ENCODE assay signal across 18 cellular contexts in genomic region chr11:84227970-84228369, GRCh38.
DNase-seq lines count a peak whose midpoint lies in the region; TF ChIP-seq lines count a peak whose summit lies in the region.
"Had no signal": no experiment of that assay in that cellular context is flagged by ENCODE, and none has a peak within 500 bp of the region (broad histone marks: within the 10 kb centered on the region; RNA-seq: fewer than 3 reads in every experiment).

No MANE protein-coding gene starts in this region.

- peak overlapping the region in 41 of 59 donors; percentile 1 to 79 (median 49) for H3K27ac ChIP-seq in dorsolateral prefrontal cortex
- H3K27ac ChIP-seq: 22Rv1 had no signal

- H3K4me3 ChIP-seq in dorsolateral prefrontal cortex (no peak overlapping the region), H7 (ENCODE audit: insufficient read depth, low read depth, low read length) (no peak overlapping the region)
- H3K4me3 ChIP-seq: GM12878 had no signal

- H3K27me3 ChIP-seq in dorsolateral prefrontal cortex = no peaks in the 10 kb centered on the region
- H3K27me3 ChIP-seq in H7 (ENCODE audit: control insufficient read depth, insufficient read depth, low read length) = no peaks in the 10 kb centered on the region

- TF ChIP-seq CTCF in dorsolateral prefrontal cortex (IDR thresholded peaks at IDR 0.05 in 54 of 56, conservative IDR thresholded peaks at IDR 0.05 in 2 of 56; ENCODE audit: low read depth in 1 of 56, partially characterized antibody in 56 of 56) = no peak

- peak; percentile 29 for DNase-seq in NCI-H446 treated with DMSO at 0.1 percent for 48 hours (lab: John Stamatoyannopoulos, UW)
- no peak for DNase-seq in NCI-H446 (lab: John Stamatoyannopoulos, UW)
- DNase-seq in dorsolateral prefrontal cortex = no peak
- peak; percentile 4 for DNase-seq in iris pigment epithelial cell (ENCODE audit: low read depth)
- no peak for DNase-seq in H7
- DNase-seq in NCI-H1048 (lab: John Stamatoyannopoulos, UW) = no peak
- no peak for DNase-seq in SKM-1 (lab: John Stamatoyannopoulos, UW; ENCODE audit: unreplicated experiment)
- no peak for DNase-seq in AG20443 (ENCODE audit: low spot score)
- DNase-seq: ACHN; C1 segment of cervical spinal cord; Calu3; CD4-positive, alpha-beta T cell; DMS 273 treated with DMSO at 0.1 percent for 48 hours; DMS79; HCEC 1CT; HFFc6 had no signal

- intact Hi-C loops in dorsolateral prefrontal cortex (cut with DNase I) = no loop called here

- H3K36me3 ChIP-seq in H7 (replicated peaks; ENCODE audit: control insufficient read depth, insufficient read depth, low read length) = no peaks in the 10 kb centered on the region

Comparison
In these comparisons a context has a peak if more than half of its experiments do, and no peak if none do; other contexts are left out.
1. DNase-seq: peak in NCI-H446 treated with DMSO at 0.1 percent for 48 hours (single experiment) and iris pigment epithelial cell (single experiment); none in NCI-H446 (0 of 2), dorsolateral prefrontal cortex (0 of 10), H7 (single experiment), NCI-H1048 (single experiment), SKM-1 (single experiment) and AG20443 (single experiment).